Comparison of ENCODE assay signal across 27 cellular contexts in genomic region chr6:150580489-150580888, GRCh38.
"Had no signal": no experiment of that assay in that cellular context is flagged by ENCODE, and none has a peak within 500 bp of the region (broad histone marks: within the 10 kb centered on the region; RNA-seq: fewer than 3 reads in every experiment).

No MANE protein-coding gene starts in this region.

- DNase-seq: natural killer cell; occipital lobe; ovary; posterior cingulate gyrus; psoas muscle; right cardiac atrium; spleen; stimulated activated CD4-positive, alpha-beta T cell treated with anti-CD3 and anti-CD28 coated beads, Interleukin-12 subunit alpha, Interleukin-12 subunit beta, amount 100 ng/mL, for 4 hours; stimulated activated CD4-positive, alpha-beta T cell treated with anti-CD3 and anti-CD28 coated beads, Interleukin-1b, Interleukin-23, amount 100 ng/mL, for 48 hours; stimulated activated CD4-positive, alpha-beta T cell treated with anti-CD3 and anti-CD28 coated beads, Interleukin-4, amount 100 ng/mL, for 1 hour; stimulated activated CD4-positive, alpha-beta T cell treated with anti-CD3 and anti-CD28 coated beads, Interleukin-4, amount 100 ng/mL, for 4 hours; stimulated activated CD8-positive, alpha-beta memory T cell treated with anti-CD3 and anti-CD28 coated beads, Interleukin-4, amount 100 ng/mL, for 48 hours; stimulated activated naive CD4-positive, alpha-beta T cell; stimulated activated naive CD8-positive, alpha-beta T cell treated with anti-CD3 and anti-CD28 coated beads, Interleukin-15, amount 100 ng/mL, for 72 hours; stimulated activated naive CD8-positive, alpha-beta T cell treated with anti-CD3 and anti-CD28 coated beads, Interleukin-15, Interleukin-2, amounts not matched to agents 100 U/mL and 50 U/mL, for 24 hours; testis; tibial artery; transverse colon; upper lobe of right lung; uterus had no signal

- H3K36me3 ChIP-seq: neural progenitor cell, ovary, spleen, suprapubic skin, tibial artery, transverse colon, upper lobe of right lung, uterus had no signal

- H3K9ac ChIP-seq: neural progenitor cell, parathyroid adenoma had no signal

- H3K27ac ChIP-seq: neural progenitor cell, ovary, parathyroid adenoma, psoas muscle, skin epidermis, spleen, suprapubic skin, testis, tibial artery, transverse colon, upper lobe of right lung, uterus had no signal

- H2AFZ ChIP-seq: neural progenitor cell, parathyroid adenoma had no signal

- H3K4me3 ChIP-seq: neural progenitor cell, ovary, psoas muscle, skin epidermis, smooth muscle cell, spleen, suprapubic skin, testis, tibial artery, transverse colon, upper lobe of right lung, uterus had no signal

- H3K4me2 ChIP-seq: neural progenitor cell, smooth muscle cell had no signal

- H3K9me3 ChIP-seq: ovary, psoas muscle, spleen, suprapubic skin, testis, tibial artery, transverse colon, upper lobe of right lung, uterus had no signal

- H3K27me3 ChIP-seq: neural progenitor cell, ovary, testis, transverse colon, upper lobe of right lung, uterus had no signal

- H3K4me1 ChIP-seq: neural progenitor cell, psoas muscle, suprapubic skin, testis, upper lobe of right lung, uterus had no signal

- ATAC-seq: natural killer cell; psoas muscle; right cardiac atrium; sciatic nerve; stimulated activated memory B cell treated with anti-CD40 and anti-IgM and Interleukin-4, amounts not matched to agents 10 μg/mL and 1 μg/mL and 100 μg/mL, for 72 hours; stimulated activated naive CD8-positive, alpha-beta T cell treated with anti-CD3 and anti-CD28 coated beads, Interleukin-15, amount 100 ng/mL, for 72 hours; stimulated activated naive CD8-positive, alpha-beta T cell treated with anti-CD3 and anti-CD28 coated beads, Interleukin-15, Interleukin-2, amounts not matched to agents 100 U/mL and 50 U/mL, for 24 hours; upper lobe of right lung had no signal

- H3K79me2 ChIP-seq: parathyroid adenoma had no signal
